8 cellular contexts compared by ENCODE assay signal in the genomic region with DNA sequence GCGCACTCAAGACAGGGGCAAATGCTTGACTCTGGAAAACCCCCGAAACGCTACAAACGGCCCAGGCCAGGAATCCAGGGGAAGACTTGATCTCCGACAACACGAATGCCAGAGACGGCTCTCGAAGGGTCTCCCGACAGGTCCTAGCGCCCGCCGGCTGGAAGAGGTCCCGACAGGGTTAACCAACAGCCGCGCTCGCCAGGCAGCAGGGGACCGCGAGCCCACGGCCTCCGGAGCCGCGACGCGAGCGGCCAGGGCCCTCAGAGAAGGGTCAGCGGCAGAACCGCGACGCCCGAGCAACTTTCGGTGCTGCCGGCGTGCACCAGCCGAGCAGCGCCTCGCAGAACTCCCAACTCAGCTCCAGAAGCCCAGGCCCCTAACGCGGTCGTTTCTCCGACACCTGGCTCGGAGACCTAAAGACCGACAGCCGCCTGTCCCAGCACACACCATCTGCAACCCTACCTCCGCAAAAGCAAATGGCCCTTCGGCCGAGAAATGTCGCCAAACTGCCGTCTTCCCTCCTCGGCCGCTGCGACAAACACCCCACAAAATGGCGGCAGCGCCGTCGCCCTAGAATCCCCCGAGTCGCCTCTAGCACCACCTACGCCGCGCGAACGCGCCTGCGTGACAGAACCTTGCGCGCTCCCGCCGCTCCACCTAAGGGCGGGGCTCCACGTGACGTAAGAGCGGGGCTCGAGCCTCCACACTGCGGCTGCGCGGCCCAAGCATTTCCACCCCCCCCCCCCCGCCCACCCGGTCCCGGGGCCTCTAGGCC. TPM values are rescaled to one million over a fixed set of nuclear protein-coding genes. Genes with fewer than 3 reads are reported as not detected.
DNase-seq lines count a peak whose midpoint lies in the region; TF ChIP-seq lines count a peak whose summit lies in the region.

CLK4 (minus strand) TSS at position 567 of the 775 bp plus-strand sequence. CDS start 3,634 bp downstream, outside the sequence.

- H3K9ac ChIP-seq in MM.1S (ENCODE audit: low read length) (peak within 1 kb of the TSS; percentile 98), neural progenitor cell (peak within 1 kb of the TSS; percentile 71), stomach smooth muscle (ENCODE audit: low read length in 2 of 2) (peak within 1 kb of the TSS; percentile 97)

- peaks cover 20% of the 10 kb centered on the region for H3K4me1 Mint-ChIP-seq in neural progenitor cell

- no peaks in the 10 kb centered on the region for H3K27me3 Mint-ChIP-seq in neural progenitor cell (ENCODE audit: insufficient read depth, low read depth)

- peaks cover 8% of the 10 kb centered on the region for H3K36me3 Mint-ChIP-seq in neural progenitor cell

- peak within 1 kb of the TSS; percentile 98 for H2AFZ ChIP-seq in MM.1S (ENCODE audit: low read length)
- peak within 1 kb of the TSS; percentile 75 for H2AFZ ChIP-seq in neural progenitor cell (replicated peaks)

- H3K9me3 Mint-ChIP-seq in neural progenitor cell, result no peaks in the 10 kb centered on the region

- H3F3A ChIP-seq in MM.1S (ENCODE audit: insufficient read depth, low read length), result peaks cover 5% of the 10 kb centered on the region; the same call in 1 of the 2 replicates
- H3F3A ChIP-seq in neural progenitor cell (ENCODE audit: low read depth), result peaks cover 10% of the 10 kb centered on the region

- H3K79me2 ChIP-seq in MM.1S (ENCODE audit: low read length) (peaks cover 51% of the 10 kb centered on the region), neural progenitor cell (ENCODE audit: low read depth) (peaks cover 34% of the 10 kb centered on the region)

- no peaks in the 10 kb centered on the region for H3K27me3 ChIP-seq in MM.1S (replicated peaks; ENCODE audit: insufficient read depth, low read length)
- H3K27me3 ChIP-seq in neural progenitor cell, result peaks cover 42% of the 10 kb centered on the region
- H3K27me3 ChIP-seq in stomach smooth muscle (ENCODE audit: control insufficient read depth in 1 of 2, insufficient read depth in 2 of 2, low read length in 2 of 2), result no peaks in the 10 kb centered on the region

- peak within 1 kb of the TSS; percentile 100 for H3K27ac Mint-ChIP-seq in neural progenitor cell

- H3K27ac ChIP-seq in MM.1S (ENCODE audit: low read length) (peak within 1 kb of the TSS; percentile 88), neural progenitor cell (peak within 1 kb of the TSS; percentile 74), stomach smooth muscle (ENCODE audit: low read length) (peak within 1 kb of the TSS; percentile 92)

- H3K36me3 ChIP-seq in MM.1S (replicated peaks; ENCODE audit: insufficient read depth, low read length), result peaks cover 6% of the 10 kb centered on the region; the same call in 1 of the 2 replicates
- H3K36me3 ChIP-seq in neural progenitor cell, result peaks cover 8% of the 10 kb centered on the region
- H3K36me3 ChIP-seq in stomach smooth muscle (ENCODE audit: control insufficient read depth in 2 of 2, insufficient read depth in 2 of 2, low read length in 2 of 2), result peaks cover 3 to 10% of the 10 kb centered on the region in 2 donors

- H4K20me1 ChIP-seq in MM.1S (ENCODE audit: insufficient read depth, low read length) (0 out of 2 replicates have a peak, but pooled peaks cover 14% of the 10 kb centered on the region), neural progenitor cell (ENCODE audit: low read depth) (peaks cover 18% of the 10 kb centered on the region)

- peak within 1 kb of the TSS; percentile 89 for H3K4me3 Mint-ChIP-seq in neural progenitor cell

- H3K4me2 ChIP-seq in MM.1S (ENCODE audit: low read depth, low read length), result peak within 1 kb of the TSS; percentile 78
- H3K4me2 ChIP-seq in neural progenitor cell, result peak within 1 kb of the TSS; percentile 81

- H3K9me3 ChIP-seq in MM.1S (replicated peaks; ENCODE audit: insufficient read depth, low read length) (no peaks in the 10 kb centered on the region), neural progenitor cell (ENCODE audit: low read depth) (no peaks in the 10 kb centered on the region), stomach smooth muscle (ENCODE audit: control insufficient read depth in 2 of 2, low read length in 2 of 2) (no peaks in the 10 kb centered on the region)

- in situ Hi-C loops in G401 (cut with HindIII; ENCODE audit: low sequenced_read_pairs), result no loop called here

- peak; percentile 94 for DNase-seq in G401 (ENCODE audit: low spot score)
- DNase-seq in HCEC 1CT, result peak; percentile 92
- peak; percentile 95 for DNase-seq in MM.1S
- peak; percentile 94 for DNase-seq in SIG-M5 treated with dmso at 0.1 percent for 504 hours (lab: John Stamatoyannopoulos, UW; ENCODE audit: unreplicated experiment)
- DNase-seq in activated gamma-delta T cell treated with Interleukin-2 at 50 U/mL for 16 hours, result peak; percentile 96
- DNase-seq in foreskin fibroblast, result peak; percentile 94 to 98
- DNase-seq in neural progenitor cell (ENCODE audit: low spot score), result peak; percentile 97

- H3K4me1 ChIP-seq in MM.1S (ENCODE audit: low read length), result peaks cover 9% of the 10 kb centered on the region; the same call in 1 of the 2 replicates
- peaks cover 18% of the 10 kb centered on the region for H3K4me1 ChIP-seq in neural progenitor cell
- H3K4me1 ChIP-seq in stomach smooth muscle (ENCODE audit: control insufficient read depth, insufficient read depth, low read length), result peaks cover 17% of the 10 kb centered on the region

- peak within 1 kb of the TSS; percentile 86 for H3K4me3 ChIP-seq in MM.1S (ENCODE audit: low read length)
- H3K4me3 ChIP-seq in foreskin fibroblast (ENCODE audit: low read depth in 1 of 2, low read length in 2 of 2), result peak within 1 kb of the TSS; percentile 99
- peak within 1 kb of the TSS; percentile 81 for H3K4me3 ChIP-seq in neural progenitor cell
- H3K4me3 ChIP-seq in stomach smooth muscle (ENCODE audit: low read length in 2 of 2), result peak within 1 kb of the TSS; percentile 95 to 98

- no peaks in the 10 kb centered on the region for H3K9me2 ChIP-seq in MM.1S (replicated peaks; ENCODE audit: insufficient read depth, low read length)

- no peak for TF ChIP-seq CTCF in MM.1S (IDR thresholded peaks at IDR 0.05; ENCODE audit: low read length)
- no peak for TF ChIP-seq CTCF in foreskin fibroblast (IDR thresholded peaks at IDR 0.05; ENCODE audit: low read depth, low read length)
- TF ChIP-seq CTCF in neural progenitor cell (IDR thresholded peaks at IDR 0.05), result no peak

RNA-seq across cellular contexts. Expression of gene CLK4, which starts in this region (rescaled TPM):
- total RNA-seq in G401 (2014; rRNA removed; shearing (Covaris generic)), result 5.2 and 9.8 TPM in 2 replicates
- total RNA-seq in neural progenitor cell (ENCODE audit: low replicate concordance), result 20.3 and 41.1 TPM in 2 replicates

Comparison
In these comparisons a context has a peak if more than half of its experiments do, and no peak if none do; other contexts are left out.
1. Peak in every context shown above with its lines: DNase-seq, H3K4me3 ChIP-seq and H3K27ac ChIP-seq.